ENCODE assay signal across 13 cellular contexts in genomic region chr20:19868383-19868782, GRCh38.
"Had no signal": no experiment of that assay in that cellular context is flagged by ENCODE, and none has a peak within 500 bp of the region (broad histone marks: within the 10 kb centered on the region; RNA-seq: fewer than 3 reads in every experiment).

No MANE protein-coding gene starts in this region.

- DNase-seq: activated CD4-positive, alpha-beta T cell treated with anti-CD3 and anti-CD28 coated beads for 1 hour; activated CD4-positive, alpha-beta T cell treated with anti-CD3 and anti-CD28 coated beads, Interleukin-2, amount 50 U/mL, for 4 hours; activated naive CD4-positive, alpha-beta T cell treated with Interleukin-2 at 50 U/mL for 16 hours; activated T-cell treated with anti-CD3 and anti-CD28 coated beads for 4 hours; brain microvascular endothelial cell; cerebellar nuclear complex; endodermal cell; erythroblast; ovary; stimulated activated CD4-positive, alpha-beta T cell treated with anti-CD3 and anti-CD28 coated beads, Interleukin-2, amount 100 ng/mL, for 48 hours; T-helper 9 cell had no signal

- H3K4me3 ChIP-seq: ovary had no signal

- H3K27ac ChIP-seq: brain microvascular endothelial cell, ovary had no signal

- ATAC-seq: activated T-helper 17 cell treated with anti-CD3 and anti-CD28 coated beads, Interleukin-2, amount 50 U/mL, for 72 hours; stimulated activated memory B cell treated with anti-CD40 and anti-IgM and Interleukin-4, amounts not matched to agents 10 μg/mL and 1 μg/mL and 100 μg/mL, for 72 hours had no signal

- H3K9me3 ChIP-seq: ovary had no signal

- H3K27me3 ChIP-seq: brain microvascular endothelial cell, ovary had no signal

- H3K36me3 ChIP-seq: brain microvascular endothelial cell, ovary had no signal
